In the genomic region with DNA sequence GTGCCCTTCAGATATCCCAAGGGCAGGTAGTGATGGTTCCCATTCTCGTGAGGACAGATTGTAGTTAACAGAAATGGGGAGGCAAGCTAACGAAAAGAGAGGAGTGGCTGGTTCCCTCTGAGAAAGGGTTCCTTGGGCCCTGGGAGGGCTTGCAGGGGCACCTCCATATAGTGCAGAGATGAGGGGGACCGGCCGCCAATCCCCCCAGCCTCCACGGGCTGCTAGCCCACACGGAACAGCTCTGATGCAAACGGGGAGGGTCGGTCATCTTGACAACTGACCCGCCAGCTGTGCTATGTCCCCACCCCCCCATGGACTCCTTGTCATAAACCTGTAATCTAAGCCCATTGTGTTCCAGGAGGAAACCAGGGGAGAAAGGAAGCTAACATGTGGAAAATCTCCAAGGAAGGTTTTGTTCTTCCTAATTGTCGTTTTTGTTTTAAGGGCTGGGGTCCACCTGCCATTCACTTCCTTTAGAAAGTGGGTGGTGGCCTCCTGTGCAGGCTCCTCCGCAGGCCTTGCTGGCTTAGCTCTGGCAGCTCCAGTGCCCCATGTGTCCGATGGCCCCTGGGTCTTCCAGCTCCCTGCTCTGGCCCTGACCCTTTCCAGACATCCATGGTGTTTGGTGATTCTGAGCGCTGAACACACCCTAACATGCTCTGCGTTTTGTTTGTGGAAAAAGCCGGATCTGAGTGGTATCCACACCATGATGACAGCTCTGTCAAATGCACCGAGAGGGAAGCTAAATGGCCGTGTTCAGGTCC, we compare ENCODE assay signal across 20 cellular contexts. TPM values are rescaled to one million over a fixed set of nuclear protein-coding genes. Genes with fewer than 3 reads are reported as not detected.
DNase-seq lines count a peak whose midpoint lies in the region; ATAC-seq and TF ChIP-seq lines count a peak whose summit lies in the region.
"Had no signal": no experiment of that assay in that cellular context is flagged by ENCODE, and none has a peak within 500 bp of the region (broad histone marks: within the 10 kb centered on the region; RNA-seq: fewer than 3 reads in every experiment).

No MANE protein-coding gene starts in this region.

- TF ChIP-seq CTCF in left ventricle myocardium inferior (IDR thresholded peaks at IDR 0.05; ENCODE audit: borderline replicate concordance), result no peak
- TF ChIP-seq CTCF in endothelial cell (IDR thresholded peaks at IDR 0.05; ENCODE audit: unreplicated experiment), result no peak
- TF ChIP-seq CTCF in neural progenitor cell (IDR thresholded peaks at IDR 0.05), result no peak
- no peak for TF ChIP-seq CTCF in type B pancreatic cell (conservative IDR thresholded peaks at IDR 0.05)

- no peaks in the 10 kb centered on the region for H3K9me3 ChIP-seq in left ventricle myocardium inferior (replicated peaks)
- H3K9me3 ChIP-seq in neural progenitor cell (ENCODE audit: low read depth), result no peaks in the 10 kb centered on the region
- H3K9me3 ChIP-seq: BLaER1, SJCRH30 had no signal

- peaks cover 7% of the 10 kb centered on the region for H3K27me3 Mint-ChIP-seq in endothelial cell (ENCODE audit: unreplicated experiment)
- peaks cover 9% of the 10 kb centered on the region for H3K27me3 Mint-ChIP-seq in neural progenitor cell (ENCODE audit: insufficient read depth, low read depth)
- H3K27me3 Mint-ChIP-seq in type B pancreatic cell, result no peaks in the 10 kb centered on the region

- no peaks in the 10 kb centered on the region for H3K36me3 ChIP-seq in left ventricle myocardium inferior
- no peaks in the 10 kb centered on the region for H3K36me3 ChIP-seq in neural progenitor cell
- H3K36me3 ChIP-seq: BLaER1, SJCRH30 had no signal

- peak overlapping the region; percentile 75 for H3K27ac Mint-ChIP-seq in endothelial cell (ENCODE audit: unreplicated experiment)
- H3K27ac Mint-ChIP-seq in neural progenitor cell, result no peak overlapping the region
- H3K27ac Mint-ChIP-seq in type B pancreatic cell, result no peak overlapping the region
- H3K27ac Mint-ChIP-seq: CD4-positive, alpha-beta memory T cell; GM23338 had no signal

- peak overlapping the region; percentile 15 for H3K4me2 ChIP-seq in neural progenitor cell
- H3K4me2 ChIP-seq: BLaER1, GM23338 had no signal

- H3K4me1 Mint-ChIP-seq in endothelial cell (ENCODE audit: unreplicated experiment) (peaks cover 47% of the 10 kb centered on the region), neural progenitor cell (peaks cover 9% of the 10 kb centered on the region), type B pancreatic cell (ENCODE audit: unreplicated experiment) (no peaks in the 10 kb centered on the region)
- H3K4me1 Mint-ChIP-seq: CD4-positive, alpha-beta memory T cell had no signal

- H3F3A ChIP-seq in neural progenitor cell (ENCODE audit: low read depth), result no peaks in the 10 kb centered on the region

- intact Hi-C loops in cardiac septum (cut with DNase I), result no loop called here
- intact Hi-C loops in left ventricle myocardium inferior (cut with micrococcal nuclease), result no loop called here

- H3K4me3 Mint-ChIP-seq in endothelial cell (ENCODE audit: unreplicated experiment), result peak overlapping the region; percentile 62
- H3K4me3 Mint-ChIP-seq in neural progenitor cell, result no peak overlapping the region
- no peak overlapping the region for H3K4me3 Mint-ChIP-seq in type B pancreatic cell
- H3K4me3 Mint-ChIP-seq: CD4-positive, alpha-beta memory T cell; GM23338 had no signal

- no peak for ATAC-seq in HG03175 (IDR thresholded peaks at IDR 0.05; ENCODE audit: unreplicated experiment)

- no peaks in the 10 kb centered on the region for H3K4me1 ChIP-seq in left ventricle myocardium inferior
- no peaks in the 10 kb centered on the region for H3K4me1 ChIP-seq in neural progenitor cell
- H3K4me1 ChIP-seq: BLaER1, SJCRH30 had no signal

- no peaks in the 10 kb centered on the region for H4K20me1 ChIP-seq in neural progenitor cell (ENCODE audit: low read depth)
- H4K20me1 ChIP-seq: BLaER1 had no signal

- H2AFZ ChIP-seq in neural progenitor cell (replicated peaks), result no peak overlapping the region
- H2AFZ ChIP-seq: GM23338 had no signal

- H3K36me3 Mint-ChIP-seq in endothelial cell (ENCODE audit: low read depth, unreplicated experiment) (no peaks in the 10 kb centered on the region), neural progenitor cell (no peaks in the 10 kb centered on the region), type B pancreatic cell (no peaks in the 10 kb centered on the region)
- H3K36me3 Mint-ChIP-seq: CD4-positive, alpha-beta memory T cell had no signal

- H3K79me2 ChIP-seq in neural progenitor cell (ENCODE audit: low read depth), result no peaks in the 10 kb centered on the region

- H3K27me3 ChIP-seq in left ventricle myocardium inferior (ENCODE audit: low read depth), result peaks cover 13% of the 10 kb centered on the region
- H3K27me3 ChIP-seq in neural progenitor cell, result no peaks in the 10 kb centered on the region
- H3K27me3 ChIP-seq: BLaER1 had no signal

- H3K4me3 ChIP-seq in left ventricle myocardium inferior (no peak overlapping the region), neural progenitor cell (no peak overlapping the region)
- H3K4me3 ChIP-seq: BLaER1, GM23338, K562, SJCRH30 had no signal

- H3K9me3 Mint-ChIP-seq in endothelial cell (ENCODE audit: unreplicated experiment) (no peaks in the 10 kb centered on the region), neural progenitor cell (no peaks in the 10 kb centered on the region), type B pancreatic cell (no peaks in the 10 kb centered on the region)
- H3K9me3 Mint-ChIP-seq: CD4-positive, alpha-beta memory T cell; GM23338 had no signal

- H3K27ac ChIP-seq in left ventricle myocardium inferior (replicated peaks), result no peak overlapping the region
- no peak overlapping the region for H3K27ac ChIP-seq in neural progenitor cell
- H3K27ac ChIP-seq: BLaER1, SJCRH30 had no signal

- H3K9ac ChIP-seq in neural progenitor cell, result no peak overlapping the region
- H3K9ac ChIP-seq: BLaER1 had no signal

- DNase-seq in cardiac septum (ENCODE audit: low spot score) (peak; percentile 47), left ventricle myocardium inferior (no peak), endothelial cell (ENCODE audit: low spot score) (no peak), neural progenitor cell (ENCODE audit: low spot score) (no peak), type B pancreatic cell (ENCODE audit: extremely low spot score, unreplicated experiment) (peak; percentile 42), D341Med (ENCODE audit: low spot score) (no peak), GM19240 (ENCODE audit: insufficient read length, low spot score) (no peak)
- DNase-seq: Calu3; CD4-positive, alpha-beta memory T cell; NCI-H1092 treated with DMSO at 0.1 percent for 48 hours; NCI-H146; NCI-H2081; NCI-H2171 treated with DMSO at 0.1 percent for 48 hours; NCI-H446; NCI-H526 treated with DMSO at 0.1 percent for 48 hours; SJCRH30 had no signal

RNA-seq across cellular contexts. Expression of a gene that starts 15.9 kb away (rescaled TPM):
- total RNA-seq in cardiac septum (2.9 TPM), left ventricle myocardium inferior (2.8 TPM), endothelial cell (ENCODE audit: unreplicated experiment) (50.7 TPM), neural progenitor cell (ENCODE audit: low replicate concordance) (7.4 and 8.5 TPM in 2 replicates), type B pancreatic cell (ENCODE audit: low replicate concordance) (19.0 and 25.1 TPM in 2 replicates)
- total RNA-seq: CD4-positive, alpha-beta memory T cell; SJCRH30 had no signal

Comparison
In these comparisons a context has a peak if more than half of its experiments do, and no peak if none do; other contexts are left out.
1. DNase-seq: peak in cardiac septum (single experiment) and type B pancreatic cell (single experiment); none in left ventricle myocardium inferior (single experiment), endothelial cell (single experiment), neural progenitor cell (single experiment), D341Med (single experiment) and GM19240 (single experiment).